In genomic region chr15:101709466-101709865, GRCh38 we compare ENCODE assay signal across 30 cellular contexts. TPM values are rescaled to one million over a fixed set of nuclear protein-coding genes. Genes with fewer than 3 reads are reported as not detected.
A peak's percentile ranks its signal among the peaks of the same experiment; 100 is the strongest.
DNase-seq lines count a peak whose midpoint lies in the region; ATAC-seq and TF ChIP-seq lines count a peak whose summit lies in the region.
"Had no signal": no experiment of that assay in that cellular context is flagged by ENCODE, and none has a peak within 500 bp of the region (broad histone marks: within the 10 kb centered on the region; RNA-seq: fewer than 3 reads in every experiment).

No MANE protein-coding gene starts in this region.

- POLR2A ChIA-PET in PC-9 (lab: Charles Lee; ENCODE audit: unreplicated experiment) = no interaction called here

- H3K4me1 ChIP-seq in PC-9 (replicated peaks; ENCODE audit: insufficient read depth) = no peaks in the 10 kb centered on the region
- H3K4me1 ChIP-seq: upper lobe of left lung had no signal

- H2AFZ ChIP-seq in PC-9 = no peak overlapping the region

- intact Hi-C loops in PC-9 (cut with micrococcal nuclease; ENCODE audit: unreplicated experiment) = no loop called here

- no peaks in the 10 kb centered on the region for H3K36me3 ChIP-seq in PC-9 (ENCODE audit: low read depth)

- H3K27ac ChIP-seq in cingulate gyrus (ENCODE audit: low read depth, low read length) (peak overlapping the region; percentile 24), temporal lobe (ENCODE audit: low read depth, low read length) (peak overlapping the region; percentile 41), PC-9 (no peak overlapping the region)
- H3K27ac ChIP-seq: cardiac muscle cell, coronary artery, upper lobe of left lung had no signal

- H3K9me2 ChIP-seq in PC-9 (ENCODE audit: insufficient read depth) = no peaks in the 10 kb centered on the region
- H3K9me2 ChIP-seq: SK-N-SH had no signal

- no peaks in the 10 kb centered on the region for H3F3A ChIP-seq in PC-9 (ENCODE audit: insufficient read depth, low read depth)

- H3K4me3 ChIP-seq in PC-9 = no peak overlapping the region
- H3K4me3 ChIP-seq: cardiac muscle cell, coronary artery, GM12878, mucosa of descending colon, upper lobe of left lung had no signal

- TF ChIP-seq CTCF in PC-9 (conservative IDR thresholded peaks at IDR 0.05) = no peak

- CTCF ChIA-PET in PC-9 (lab: Charles Lee) = no interaction called here

- DNase-seq in NCI-H1417 (lab: John Stamatoyannopoulos, UW) (peak in 2 of 3 experiments; percentile 10 to 22), NCI-H1417 treated with DMSO at 0.1 percent for 48 hours (lab: John Stamatoyannopoulos, UW) (no peak), NCI-H2171 (lab: John Stamatoyannopoulos, UW) (peak; percentile 68), PC-9 (no peak), LoVo (ENCODE audit: low spot score) (no peak)
- DNase-seq: activated CD4-positive, alpha-beta memory T cell treated with anti-CD3 and anti-CD28 coated beads, Interleukin-2, amount 10 ng/mL, durations not matched to agents 7 days and 5 days; activated CD4-positive, CD25-positive, alpha-beta regulatory T cell treated with anti-CD3 and anti-CD28 coated beads, Interleukin-2, amount 50 U/mL, for 72 hours; activated CD8-positive, alpha-beta memory T cell treated with anti-CD3 and anti-CD28 coated beads, Interleukin-2, amount 50 U/mL, for 4 hours; DMS 273 treated with DMSO at 0.1 percent for 48 hours; effector memory CD8-positive, alpha-beta T cell; H7; KG1; mammary epithelial cell; MM.1S; mucosa of descending colon; natural killer cell; NCI-H1105 treated with DMSO at 0.1 percent for 48 hours; NCI-H2107; NCI-H446 treated with DMSO at 0.1 percent for 48 hours; SK-N-SH; T-helper 17 cell; upper lobe of left lung had no signal

- H3K79me2 ChIP-seq in PC-9 (ENCODE audit: low read depth) = no peaks in the 10 kb centered on the region

- no peaks in the 10 kb centered on the region for H4K20me1 ChIP-seq in PC-9 (ENCODE audit: insufficient read depth)

- H3K9me3 ChIP-seq in PC-9 (ENCODE audit: insufficient read depth, low read depth) = no peaks in the 10 kb centered on the region
- H3K9me3 ChIP-seq: mucosa of descending colon, SK-N-SH, upper lobe of left lung had no signal

- BruUV-seq in PC-9 (replicated peaks; lab: Mats Ljungman, UMichigan) = no TSS peak

- H3K4me2 ChIP-seq in PC-9 = no peak overlapping the region
- H3K4me2 ChIP-seq: SK-N-SH had no signal

- ATAC-seq in HG02970 (IDR thresholded peaks at IDR 0.05; ENCODE audit: low FRiP score, unreplicated experiment) = no peak
- ATAC-seq: activated naive CD4-positive, alpha-beta T cell treated with anti-CD3 and anti-CD28 coated beads, Interleukin-2, amount 50 U/mL, for 72 hours; effector memory CD8-positive, alpha-beta T cell; GM12878; mucosa of descending colon; stimulated activated memory B cell treated with anti-CD40 and anti-IgM and Interleukin-4, amounts not matched to agents 10 μg/mL and 1 μg/mL and 100 μg/mL, for 72 hours; T-helper 17 cell had no signal

- H3K27me3 ChIP-seq in PC-9 (ENCODE audit: insufficient read depth, low read depth) = no peaks in the 10 kb centered on the region
- H3K27me3 ChIP-seq: cardiac muscle cell, upper lobe of left lung had no signal

RNA-seq across cellular contexts. Expression of gene TARS3, which starts 14.8 kb away (rescaled TPM):
- total RNA-seq in temporal lobe (32.7 TPM), PC-9 (2021) (4.6 and 5.6 TPM in 2 replicates)

RNA-seq across cellular contexts. Expression of gene TM2D3, which starts 57.3 kb away (rescaled TPM):
- total RNA-seq in temporal lobe (62.9 TPM), PC-9 (2021) (18.8 and 21.7 TPM in 2 replicates)

Comparison
In these comparisons a context has a peak if more than half of its experiments do, and no peak if none do; other contexts are left out.
1. DNase-seq: peak in NCI-H1417 (2 of 3) and NCI-H2171 (single experiment); none in NCI-H1417 treated with DMSO at 0.1 percent for 48 hours (single experiment), PC-9 (0 of 2) and LoVo (single experiment).